Comparison of ENCODE assay signal across 8 cellular contexts in the genomic region with DNA sequence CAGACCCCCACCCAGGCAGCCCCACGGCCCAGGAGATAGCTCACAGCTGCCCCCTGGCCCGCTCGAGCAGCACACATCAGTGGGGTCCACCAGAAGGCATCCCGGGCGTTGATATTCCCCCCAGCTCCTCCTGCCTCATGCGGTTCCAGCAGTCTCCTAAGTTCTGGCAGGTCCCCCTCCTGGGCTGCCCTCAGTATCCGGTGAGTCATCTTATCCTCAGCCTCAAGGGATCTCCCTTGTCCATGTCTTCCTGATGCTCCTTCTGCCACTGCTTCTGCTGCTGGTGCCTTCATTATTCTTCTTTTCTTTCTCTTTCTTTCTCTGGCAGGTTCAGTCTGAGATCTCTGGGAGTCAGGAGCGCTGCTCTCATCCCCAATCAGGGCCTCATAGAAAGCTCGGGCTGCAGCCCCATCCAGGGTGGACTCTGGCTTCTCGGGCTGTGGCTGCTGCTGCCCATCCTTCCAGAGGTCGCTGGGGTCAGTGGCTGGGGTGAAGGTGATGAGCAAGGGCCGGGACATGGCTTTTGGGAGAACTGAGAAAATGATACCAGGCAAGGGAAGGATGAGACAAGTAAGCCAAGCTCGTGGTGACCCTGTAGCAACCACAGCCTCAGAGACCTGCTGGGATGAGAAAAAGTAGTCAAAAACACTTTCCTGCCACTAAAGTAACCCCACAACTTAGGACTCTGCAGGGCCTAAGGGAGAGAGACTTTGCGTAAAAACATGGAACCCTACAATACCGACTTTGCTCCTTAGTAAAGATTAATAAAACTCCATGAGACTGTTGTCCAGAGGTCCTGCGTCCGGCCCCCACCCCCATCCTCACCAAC. TPM values are rescaled to one million over a fixed set of nuclear protein-coding genes. Genes with fewer than 3 reads are reported as not detected.
A peak's percentile ranks its signal among the peaks of the same experiment; 100 is the strongest.
DNase-seq lines count a peak whose midpoint lies in the region; TF ChIP-seq lines count a peak whose summit lies in the region.

No MANE protein-coding gene starts in this region.

- DNase-seq in AG08396 (ENCODE audit: low spot score) (peak; percentile 82), HCEC 1CT (peak; percentile 86), fibroblast of pulmonary artery (ENCODE audit: low read depth) (peak; percentile 75), prostate gland (ENCODE audit: low spot score) (no peak), NCI-H526 treated with DMSO at 0.1 percent for 48 hours (lab: John Stamatoyannopoulos, UW) (no peak), hippocampal formation (lab: John Stamatoyannopoulos, UW) (no peak), RPMI8226 (no peak)

- no peak for TF ChIP-seq POLR2A in prostate gland (IDR thresholded peaks at IDR 0.05)

- no peaks in the 10 kb centered on the region for H3K27me3 ChIP-seq in prostate gland (replicated peaks; ENCODE audit: insufficient read depth)

- TF ChIP-seq CTCF in VCaP (conservative IDR thresholded peaks at IDR 0.05), result no peak
- TF ChIP-seq CTCF in fibroblast of pulmonary artery (IDR thresholded peaks at IDR 0.05; ENCODE audit: low read length, missing control alignments), result no peak
- no peak for TF ChIP-seq CTCF in prostate gland (IDR thresholded peaks at IDR 0.05)

- no peaks in the 10 kb centered on the region for H3K9me3 ChIP-seq in prostate gland

- peaks cover 7 to 15% of the 10 kb centered on the region in 2 donors for H3K36me3 ChIP-seq in prostate gland

- H3K4me3 ChIP-seq in fibroblast of pulmonary artery (replicated peaks; ENCODE audit: low read depth, low read length) (peak overlapping the region; percentile 96), prostate gland (peak overlapping the region; percentile 65 to 92)

- intact Hi-C loops in prostate gland (cut with DNase I), result no loop called here

- peaks cover 23% of the 10 kb centered on the region for H3K4me1 ChIP-seq in prostate gland (replicated peaks)

- peak overlapping the region; percentile 91 for H3K27ac ChIP-seq in VCaP
- peak overlapping the region; percentile 94 to 96 for H3K27ac ChIP-seq in prostate gland

- WGBS in prostate gland, result 12% methylated on average over 17 of the region's 17 CpGs

RNA-seq across cellular contexts. Expression of a gene that starts 0.6 kb away (rescaled TPM):
- 10 to 100 TPM; 19.7 to 28.1 TPM for total RNA-seq in prostate gland

RNA-seq across cellular contexts. Expression of a gene that starts 1.7 kb away (rescaled TPM):
- total RNA-seq in prostate gland, result 100 to 1,000 TPM; 214 to 285 TPM

RNA-seq across cellular contexts. Expression of a gene that starts 3.6 kb away (rescaled TPM):
- total RNA-seq in prostate gland, result 10 to 100 TPM; 25.5 to 30.1 TPM

RNA-seq across cellular contexts. Expression of a gene that starts 5.6 kb away (rescaled TPM):
- total RNA-seq in prostate gland, result 10 to 100 TPM in 1 of 2 donors, 1 to 10 TPM in 1; 1.8 to 13.0 TPM

RNA-seq across cellular contexts. Expression of a gene that starts 8.5 kb away (rescaled TPM):
- total RNA-seq in prostate gland, result 1 to 10 TPM; 1.6 to 6.8 TPM

Comparison
In these comparisons a context has a peak if more than half of its experiments do, and no peak if none do; other contexts are left out.
1. DNase-seq: peak in AG08396 (single experiment), HCEC 1CT (single experiment) and fibroblast of pulmonary artery (single experiment); none in prostate gland (single experiment), NCI-H526 treated with DMSO at 0.1 percent for 48 hours (single experiment), hippocampal formation (0 of 2) and RPMI8226 (single experiment).